Comparison of ENCODE assay signal across 8 cellular contexts in the genomic region with DNA sequence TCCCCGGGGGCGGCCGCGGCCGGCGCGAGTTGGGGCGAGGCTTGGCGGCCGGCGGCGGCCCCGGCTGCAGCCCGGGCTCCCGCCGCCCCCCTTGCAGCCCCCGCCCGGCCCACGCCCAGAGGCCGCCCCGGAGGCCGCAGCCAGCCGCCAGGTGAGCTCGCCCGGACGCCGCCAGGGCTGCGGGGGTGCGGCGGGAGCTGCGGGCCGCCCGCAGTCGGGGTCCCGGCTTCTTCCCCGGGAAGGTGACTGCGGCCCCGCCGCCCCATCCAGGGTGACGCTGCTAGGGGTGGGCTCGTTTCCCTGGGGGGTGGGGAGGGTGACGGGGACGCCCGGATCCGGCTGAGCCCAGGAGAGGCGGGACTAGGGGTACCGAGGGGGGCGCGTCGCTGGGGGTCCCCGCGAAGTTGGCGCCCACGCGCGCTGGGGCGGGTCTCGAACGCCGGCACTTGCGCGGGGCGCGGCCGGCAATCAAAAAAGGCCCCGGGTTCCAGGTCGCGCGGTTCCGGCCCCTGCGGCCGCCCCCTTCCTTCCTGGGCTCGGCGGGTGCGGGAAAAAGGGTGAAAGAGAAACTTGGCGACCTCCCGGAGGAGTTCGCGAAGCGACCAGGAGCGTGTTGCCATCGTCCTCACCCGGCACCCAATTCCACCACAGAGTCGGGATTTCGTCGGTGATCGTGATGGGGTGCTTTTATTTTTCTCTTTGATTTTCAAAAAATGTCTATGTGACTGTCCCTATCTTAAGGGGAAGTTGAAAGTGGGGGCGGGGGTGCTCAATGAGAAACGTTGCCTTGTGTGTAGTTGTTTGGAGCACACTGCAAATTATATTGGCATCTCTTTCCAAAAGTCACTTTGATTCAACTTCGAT. TPM values are rescaled to one million over a fixed set of nuclear protein-coding genes. Genes with fewer than 3 reads are reported as not detected.
DNase-seq lines count a peak whose midpoint lies in the region; ATAC-seq, FAIRE-seq and TF ChIP-seq lines count a peak whose summit lies in the region.

No MANE protein-coding gene starts in this region.

- peak; percentile 72 for ATAC-seq in DND-41 (ENCODE audit: insufficient read depth, low read depth)
- peak; percentile 43 for ATAC-seq in GM21423 (IDR thresholded peaks at IDR 0.05; ENCODE audit: unreplicated experiment)
- ATAC-seq in memory B cell (ENCODE audit: low read depth) = peak; percentile 62

- peaks cover 29% of the 10 kb centered on the region for H3K4me1 Mint-ChIP-seq in memory B cell

- H3K79me2 ChIP-seq in DND-41 (ENCODE audit: insufficient read depth, low read length) = peaks cover 95% of the 10 kb centered on the region

- H3K9me3 Mint-ChIP-seq in memory B cell = no peaks in the 10 kb centered on the region

- H3K4me1 ChIP-seq in DND-41 (ENCODE audit: insufficient read depth, low read length) (peaks cover 40% of the 10 kb centered on the region), ectodermal cell (ENCODE audit: control insufficient read depth, insufficient read depth, low read length) (no peaks in the 10 kb centered on the region)

- H3K9me3 ChIP-seq in DND-41 (ENCODE audit: insufficient read depth, low read length, severe bottlenecking) (no peaks in the 10 kb centered on the region), ectodermal cell (ENCODE audit: control insufficient read depth, low read length) (no peaks in the 10 kb centered on the region)

- no peak for FAIRE-seq in HTR-8/SVneo (lab: Jason Lieb, UNC)

- no peaks in the 10 kb centered on the region for H3K27me3 ChIP-seq in DND-41 (ENCODE audit: insufficient read depth, low read length, poor library complexity)
- no peaks in the 10 kb centered on the region for H3K27me3 ChIP-seq in ectodermal cell (ENCODE audit: control insufficient read depth, insufficient read depth, low read length, poor library complexity, severe bottlenecking)

- peak overlapping the region; percentile 80 for H3K27ac ChIP-seq in DND-41 (ENCODE audit: low read length)
- no peak overlapping the region for H3K27ac ChIP-seq in ectodermal cell (ENCODE audit: insufficient read depth, low read depth, low read length, poor library complexity, severe bottlenecking)

- H3K4me3 ChIP-seq in DND-41 (ENCODE audit: low read depth in 1 of 2, low read length in 2 of 2) (peak overlapping the region; percentile 55 to 94; a peak in 3 of 4 replicates), ectodermal cell (ENCODE audit: insufficient read depth, low read depth, low read length) (peak overlapping the region; percentile 72)

- H3K36me3 ChIP-seq in DND-41 (ENCODE audit: insufficient read depth, low read length) (no peaks in the 10 kb centered on the region; the same call in 1 of the 2 replicates), ectodermal cell (ENCODE audit: control insufficient read depth, insufficient read depth, low read length) (no peaks in the 10 kb centered on the region)

- H3K36me3 Mint-ChIP-seq in memory B cell = peaks cover 2% of the 10 kb centered on the region

- H3K9ac ChIP-seq in DND-41 (ENCODE audit: low read depth, low read length) = peak overlapping the region; percentile 85

- H3K27me3 Mint-ChIP-seq in memory B cell = no peaks in the 10 kb centered on the region

- peaks cover 24% of the 10 kb centered on the region; the same call in 1 of the 2 replicates for H4K20me1 ChIP-seq in DND-41 (ENCODE audit: insufficient read depth, low read length)

- TF ChIP-seq CTCF in DND-41 (IDR thresholded peaks at IDR 0.05; ENCODE audit: borderline replicate concordance, extremely low read depth, low read length, poor library complexity, severe bottlenecking) = no peak

- peak overlapping the region; percentile 78 for H2AFZ ChIP-seq in DND-41 (ENCODE audit: low read depth, low read length)

- H3K27ac Mint-ChIP-seq in memory B cell = peak overlapping the region; percentile 93

- DNase-seq in DND-41 (peak; percentile 71), HuH-7.5 (ENCODE audit: low spot score) (peak; percentile 67), memory B cell (ENCODE audit: low spot score in 2 of 2) (peak; percentile 18 to 55), HTR-8/SVneo (ENCODE audit: insufficient read length, low spot score) (no peak)
- DNase-seq in activated CD4-positive, alpha-beta T cell treated with anti-CD3 and anti-CD28 coated beads, Interleukin-2, amount 50 U/mL, for 1 hour = peak; percentile 39
- DNase-seq in stimulated activated CD8-positive, alpha-beta memory T cell treated with anti-CD3 and anti-CD28 coated beads, Interleukin-15, amount 100 ng/mL, for 24 hours (ENCODE audit: low read depth) = peak; percentile 26

- H3K4me2 ChIP-seq in DND-41 (ENCODE audit: insufficient read depth, low read length) = peak overlapping the region; percentile 76

- peak overlapping the region; percentile 91 for H3K4me3 Mint-ChIP-seq in memory B cell

- 1% methylated on average over 90 of the region's 90 CpGs for WGBS in ectodermal cell, 2 experiments

RNA-seq across cellular contexts. Expression of a gene that starts 0.6 kb away (rescaled TPM):
- 12.4 TPM for polyA plus RNA-seq in ectodermal cell (2013, experiment 1 of 4)
- polyA plus RNA-seq in ectodermal cell (2013, experiment 2 of 4) = 17.3 TPM
- 13.2 TPM for polyA plus RNA-seq in ectodermal cell (2013, experiment 3 of 4)
- 17.0 TPM for polyA plus RNA-seq in ectodermal cell (2013, experiment 4 of 4)

RNA-seq across cellular contexts. Expression of a gene that starts 0.6 kb away (rescaled TPM):
- polyA plus RNA-seq in ectodermal cell (2013, experiment 1 of 4) = 89.8 TPM
- polyA plus RNA-seq in ectodermal cell (2013, experiment 2 of 4) = 87.1 TPM
- 79.1 TPM for polyA plus RNA-seq in ectodermal cell (2013, experiment 3 of 4)
- 91.2 TPM for polyA plus RNA-seq in ectodermal cell (2013, experiment 4 of 4)

RNA-seq across cellular contexts. Expression of a gene that starts 45.1 kb away (rescaled TPM):
- polyA plus RNA-seq in ectodermal cell (2013, experiment 1 of 4) = not detected
- polyA plus RNA-seq in ectodermal cell (2013, experiment 2 of 4) = not detected
- not detected for polyA plus RNA-seq in ectodermal cell (2013, experiment 3 of 4)
- polyA plus RNA-seq in ectodermal cell (2013, experiment 4 of 4) = not detected

RNA-seq across cellular contexts. Expression of a gene that starts 47.9 kb away (rescaled TPM):
- not detected for polyA plus RNA-seq in ectodermal cell (2013, experiment 1 of 4)
- not detected for polyA plus RNA-seq in ectodermal cell (2013, experiment 2 of 4)
- polyA plus RNA-seq in ectodermal cell (2013, experiment 3 of 4) = not detected
- polyA plus RNA-seq in ectodermal cell (2013, experiment 4 of 4) = not detected
